Comparison of ENCODE assay signal across 1 cellular context in the genomic region with DNA sequence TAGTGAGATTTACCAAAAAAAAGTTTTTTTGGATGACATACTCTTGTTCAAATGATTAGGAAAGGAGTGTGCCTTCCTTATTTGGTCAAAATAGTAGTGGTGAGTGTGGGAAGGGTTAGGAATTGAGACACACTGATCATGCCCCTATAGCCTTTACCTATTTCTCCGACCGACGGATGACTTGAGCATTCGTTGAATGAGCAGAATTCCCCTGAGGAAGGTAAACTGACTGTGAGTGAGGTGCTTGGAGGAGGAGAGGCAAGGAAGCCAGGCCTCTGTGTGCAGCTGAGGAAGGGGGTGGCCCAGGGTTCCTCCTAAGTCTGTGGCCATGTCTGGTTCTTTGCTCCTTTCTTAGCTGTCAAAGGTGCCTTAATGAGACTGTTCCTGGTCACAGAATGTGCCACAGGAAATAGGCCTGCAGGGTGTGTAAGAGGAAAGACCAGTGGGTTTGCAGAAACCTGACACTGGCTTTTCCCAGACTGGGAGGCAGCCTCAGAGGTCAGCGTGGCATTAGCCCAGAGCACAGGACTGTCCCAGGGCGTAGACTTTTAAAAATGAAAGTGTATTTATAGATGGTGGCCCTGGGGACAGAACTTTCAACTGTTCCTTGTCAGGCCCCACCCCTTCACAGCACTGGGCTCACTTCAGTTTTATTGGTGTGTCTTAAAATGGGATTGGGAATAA.
TF ChIP-seq lines count a peak whose summit lies in the region.

No MANE protein-coding gene starts in this region.

TF ChIP-seq in Ishikawa, 13 proteins besides CTCF, POLR2A, EP300 and RAD21 (continued from another document):
- TF ChIP-seq FOXM1 (IDR thresholded peaks at IDR 0.05; ENCODE audit: borderline replicate concordance, low read depth): no peak
- no peak for TF ChIP-seq EGR1 (IDR thresholded peaks at IDR 0.05)
- TF ChIP-seq, protein P1, sequence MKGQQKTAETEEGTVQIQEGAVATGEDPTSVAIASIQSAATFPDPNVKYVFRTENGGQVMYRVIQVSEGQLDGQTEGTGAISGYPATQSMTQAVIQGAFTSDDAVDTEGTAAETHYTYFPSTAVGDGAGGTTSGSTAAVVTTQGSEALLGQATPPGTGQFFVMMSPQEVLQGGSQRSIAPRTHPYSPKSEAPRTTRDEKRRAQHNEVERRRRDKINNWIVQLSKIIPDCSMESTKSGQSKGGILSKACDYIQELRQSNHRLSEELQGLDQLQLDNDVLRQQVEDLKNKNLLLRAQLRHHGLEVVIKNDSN (IDR thresholded peaks at IDR 0.05): no peak
